Comparison of ENCODE assay signal across 9 cellular contexts in genomic region chr13:61901946-61902541, GRCh38.
"Had no signal": no experiment of that assay in that cellular context is flagged by ENCODE, and none has a peak within 500 bp of the region (broad histone marks: within the 10 kb centered on the region; RNA-seq: fewer than 3 reads in every experiment).

No MANE protein-coding gene starts in this region.

- H3K4me3 ChIP-seq: GM23248 had no signal

- FAIRE-seq: H54, HepG2, HTR-8/SVneo had no signal

- H2AFZ ChIP-seq: GM23248 had no signal

- ATAC-seq: HCT116, HepG2 had no signal

- H3K9ac ChIP-seq: GM23248 had no signal

- DNase-seq: GM23248, GOT3, H9, Kasumi-1, KG1 had no signal

- H3K27ac ChIP-seq: GM23248 had no signal
